Comparison of ENCODE assay signal across 1 cellular context in genomic region chr20:19802099-19802491, GRCh38.
TF ChIP-seq lines count a peak whose summit lies in the region.

No MANE protein-coding gene starts in this region.

TF ChIP-seq in HepG2, 621 proteins besides CTCF, POLR2A, EP300 and RAD21:
- no peak for TF ChIP-seq NR0B2 (CRISPR knock-in tag; IDR thresholded peaks at IDR 0.05)
- 0 out of 2 replicates have a peak, but pooled peaks have one; percentile 42 for TF ChIP-seq ZBTB7A (CRISPR knock-in tag; IDR thresholded peaks at IDR 0.05)
